Comparison of ENCODE assay signal across 8 cellular contexts in genomic region chr2:30165617-30166016, GRCh38.
"Had no signal": no experiment of that assay in that cellular context is flagged by ENCODE, and none has a peak within 500 bp of the region (broad histone marks: within the 10 kb centered on the region; RNA-seq: fewer than 3 reads in every experiment).

No MANE protein-coding gene starts in this region.

- H3K9me3 ChIP-seq: ascending aorta, ovary had no signal

- H3K9me3 Mint-ChIP-seq: activated naive CD4-positive, alpha-beta T cell treated with anti-CD3 and anti-CD28 coated beads for 36 hours; activated naive CD8-positive, alpha-beta T cell treated with anti-CD3 and anti-CD28 coated beads, Interleukin-2, amount 50 U/mL, for 24 hours; activated T-helper 17 cell treated with anti-CD3 and anti-CD28 coated beads, Interleukin-2, amount 50 U/mL, for 72 hours; immature natural killer cell; stimulated activated effector memory CD8-positive, alpha-beta T cell treated with anti-CD3 and anti-CD28 coated beads, Interleukin-12 subunit alpha, Interleukin-12 subunit beta, amount 100 ng/mL, for 72 hours had no signal

- H3K27me3 ChIP-seq: ascending aorta, ovary had no signal

- H3K36me3 ChIP-seq: ascending aorta, ovary had no signal

- H3K4me1 Mint-ChIP-seq: activated T-helper 17 cell treated with anti-CD3 and anti-CD28 coated beads, Interleukin-2, amount 50 U/mL, for 72 hours; stimulated activated effector memory CD8-positive, alpha-beta T cell treated with anti-CD3 and anti-CD28 coated beads, Interleukin-12 subunit alpha, Interleukin-12 subunit beta, amount 100 ng/mL, for 72 hours had no signal

- H3K27ac Mint-ChIP-seq: activated naive CD4-positive, alpha-beta T cell treated with anti-CD3 and anti-CD28 coated beads for 36 hours; activated T-helper 17 cell treated with anti-CD3 and anti-CD28 coated beads, Interleukin-2, amount 50 U/mL, for 72 hours; stimulated activated effector memory CD8-positive, alpha-beta T cell treated with anti-CD3 and anti-CD28 coated beads, Interleukin-12 subunit alpha, Interleukin-12 subunit beta, amount 100 ng/mL, for 72 hours had no signal

- H3K27ac ChIP-seq: ascending aorta, ovary had no signal

- H3K27me3 Mint-ChIP-seq: activated naive CD8-positive, alpha-beta T cell treated with anti-CD3 and anti-CD28 coated beads, Interleukin-2, amount 50 U/mL, for 24 hours; activated T-helper 17 cell treated with anti-CD3 and anti-CD28 coated beads, Interleukin-2, amount 50 U/mL, for 72 hours had no signal

- H3K4me3 Mint-ChIP-seq: activated naive CD4-positive, alpha-beta T cell treated with anti-CD3 and anti-CD28 coated beads for 36 hours; activated naive CD8-positive, alpha-beta T cell treated with anti-CD3 and anti-CD28 coated beads, Interleukin-2, amount 50 U/mL, for 24 hours; activated T-helper 17 cell treated with anti-CD3 and anti-CD28 coated beads, Interleukin-2, amount 50 U/mL, for 72 hours; immature natural killer cell; stimulated activated effector memory CD8-positive, alpha-beta T cell treated with anti-CD3 and anti-CD28 coated beads, Interleukin-12 subunit alpha, Interleukin-12 subunit beta, amount 100 ng/mL, for 72 hours had no signal

- H3K4me3 ChIP-seq: ascending aorta, lung, ovary had no signal
